In the genomic region with DNA sequence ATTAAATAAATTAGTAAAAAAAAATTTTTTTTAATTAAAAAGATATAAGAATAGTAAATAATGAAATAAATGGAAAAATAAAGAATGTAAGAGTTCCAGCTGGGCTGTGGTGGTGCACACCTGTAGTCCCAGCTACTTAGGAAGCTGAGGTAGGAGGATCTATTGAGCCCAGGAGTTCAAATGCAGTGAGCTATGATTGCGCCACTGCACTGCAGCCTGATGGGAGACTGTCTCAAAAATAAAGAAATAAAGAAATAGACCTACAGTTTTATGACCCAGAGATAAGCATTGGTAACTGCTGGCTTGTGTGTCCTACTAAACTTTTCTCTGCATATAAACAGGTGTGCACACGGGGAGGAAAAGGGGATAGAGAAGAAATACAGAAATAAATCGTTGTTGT, we compare ENCODE assay signal across 9 cellular contexts. TPM values are rescaled to one million over a fixed set of nuclear protein-coding genes. Genes with fewer than 3 reads are reported as not detected.
DNase-seq lines count a peak whose midpoint lies in the region; ATAC-seq and TF ChIP-seq lines count a peak whose summit lies in the region.
"Had no signal": no experiment of that assay in that cellular context is flagged by ENCODE, and none has a peak within 500 bp of the region (broad histone marks: within the 10 kb centered on the region; RNA-seq: fewer than 3 reads in every experiment).

No MANE protein-coding gene starts in this region.

- H3K27me3 Mint-ChIP-seq in Caco-2 (ENCODE audit: insufficient read depth, unreplicated experiment), result no peaks in the 10 kb centered on the region
- H3K27me3 Mint-ChIP-seq in dendritic cell treated with granulocyte-macrophage colony-stimulating factor and Interleukin-4, amounts not matched to agents 40 ng/mL and 50 ng/mL, for 4 days, result peaks cover 42% of the 10 kb centered on the region

- H3K27ac ChIP-seq in neutrophil, result peak overlapping the region; percentile 72

- peaks cover 3% of the 10 kb centered on the region for H3K36me3 Mint-ChIP-seq in Caco-2 (ENCODE audit: insufficient read depth, unreplicated experiment)
- peaks cover 6% of the 10 kb centered on the region for H3K36me3 Mint-ChIP-seq in dendritic cell treated with granulocyte-macrophage colony-stimulating factor and Interleukin-4, amounts not matched to agents 40 ng/mL and 50 ng/mL, for 4 days (ENCODE audit: low read depth)

- peak overlapping the region; percentile 80 for H3K4me3 Mint-ChIP-seq in Caco-2 (ENCODE audit: unreplicated experiment)
- H3K4me3 Mint-ChIP-seq in dendritic cell treated with granulocyte-macrophage colony-stimulating factor and Interleukin-4, amounts not matched to agents 40 ng/mL and 50 ng/mL, for 4 days, result peak overlapping the region; percentile 71

- CTCF ChIA-PET in Caco-2 (lab: Charles Lee), result interaction anchor here (0.6 to 3.6 kb wide), 23 partner anchors 9 to 466 kb away, joined by 3 to 57 read pairs (median 5); a partner anchor contains a TSS

- no peaks in the 10 kb centered on the region; the same call in 1 of the 2 replicates for H3K27me3 ChIP-seq in Caco-2 (replicated peaks; ENCODE audit: control insufficient read depth, insufficient read depth, low read length)
- H3K27me3 ChIP-seq in neutrophil, result no peaks in the 10 kb centered on the region

- intact Hi-C loops in Caco-2 (cut with micrococcal nuclease; ENCODE audit: unreplicated experiment), result loop anchor here (5.0 to 10.0 kb wide), 2 partner anchors 148 to 465 kb away; no protein-coding TSS in a partner anchor
- intact Hi-C loops in dendritic cell treated with granulocyte-macrophage colony-stimulating factor and Interleukin-4, amounts not matched to agents 40 ng/mL and 50 ng/mL, for 4 days (cut with micrococcal nuclease), result loop anchor here (2.0 kb wide), 1 partner anchor 42 kb away; a partner anchor contains a TSS

- H3K27ac Mint-ChIP-seq in Caco-2 (ENCODE audit: unreplicated experiment), result peak overlapping the region; percentile 46
- peak overlapping the region; percentile 81 for H3K27ac Mint-ChIP-seq in dendritic cell treated with granulocyte-macrophage colony-stimulating factor and Interleukin-4, amounts not matched to agents 40 ng/mL and 50 ng/mL, for 4 days

- TF ChIP-seq POLR2A in NB4 (IDR thresholded peaks at IDR 0.05; ENCODE audit: extremely low read depth, insufficient read length), result no peak

- H3K4me3 ChIP-seq in Caco-2 (ENCODE audit: low read depth, low read length) (peak overlapping the region; percentile 46), NB4 (ENCODE audit: low read depth, low read length) (peak overlapping the region; percentile 63), neutrophil (ENCODE audit: low read depth in 1 of 2, low read length in 1 of 2) (peak overlapping the region; percentile 36 to 54)

- BruUV-seq in Caco-2 (replicated peaks; lab: Mats Ljungman, UMichigan), result no TSS peak

- H3K9me3 Mint-ChIP-seq in Caco-2 (ENCODE audit: unreplicated experiment), result no peaks in the 10 kb centered on the region
- H3K9me3 Mint-ChIP-seq in dendritic cell treated with granulocyte-macrophage colony-stimulating factor and Interleukin-4, amounts not matched to agents 40 ng/mL and 50 ng/mL, for 4 days, result peaks cover 8% of the 10 kb centered on the region

- TF ChIP-seq CTCF in Caco-2 (IDR thresholded peaks at IDR 0.05; ENCODE audit: insufficient read depth in 1 of 2, low read depth in 1 of 2, low read length in 1 of 2, severe bottlenecking in 1 of 2, unreplicated experiment in 1 of 2) (no peak), NB4 (IDR thresholded peaks at IDR 0.05; ENCODE audit: low read depth, low read length) (no peak), neutrophil (IDR thresholded peaks at IDR 0.05) (no peak)

- peaks cover 19% of the 10 kb centered on the region for H3K4me1 Mint-ChIP-seq in Caco-2 (ENCODE audit: low read depth, unreplicated experiment)
- H3K4me1 Mint-ChIP-seq in dendritic cell treated with granulocyte-macrophage colony-stimulating factor and Interleukin-4, amounts not matched to agents 40 ng/mL and 50 ng/mL, for 4 days (ENCODE audit: low read depth), result peaks cover 45% of the 10 kb centered on the region

- ATAC-seq in GM18519 (IDR thresholded peaks at IDR 0.05; ENCODE audit: low FRiP score, unreplicated experiment), result no peak
- ATAC-seq in HG03460 (IDR thresholded peaks at IDR 0.05; ENCODE audit: unreplicated experiment), result no peak
- no peak for ATAC-seq in HG03095 (IDR thresholded peaks at IDR 0.05; ENCODE audit: unreplicated experiment)

- H3K4me1 ChIP-seq in Caco-2, result peaks cover 16% of the 10 kb centered on the region
- H3K4me1 ChIP-seq in neutrophil (ENCODE audit: control insufficient read depth in 1 of 2, insufficient read depth in 1 of 2, low read depth in 1 of 2, low read length in 1 of 2), result peaks cover 11 to 15% of the 10 kb centered on the region in 2 experiments

- no peaks in the 10 kb centered on the region for H3K36me3 ChIP-seq in Caco-2 (ENCODE audit: control insufficient read depth, insufficient read depth, low read length)
- no peaks in the 10 kb centered on the region for H3K36me3 ChIP-seq in neutrophil

- no peaks in the 10 kb centered on the region for H3K9me3 ChIP-seq in Caco-2
- H3K9me3 ChIP-seq in neutrophil, result no peaks in the 10 kb centered on the region

- POLR2A ChIA-PET in Caco-2 (lab: Charles Lee), result interaction anchor here (1.1 kb wide), 1 partner anchor 42 kb away, joined by 15 read pairs; a partner anchor contains a TSS

- DNase-seq in Caco-2, result no peak
- peak; percentile 75 for DNase-seq in NB4 (ENCODE audit: low read depth)
- DNase-seq in midbrain (lab: John Stamatoyannopoulos, UW), result no peak
- DNase-seq: NCI-H2081 treated with DMSO at 0.1 percent for 48 hours had no signal

RNA-seq across cellular contexts. Expression of a gene that starts 7.8 kb away (rescaled TPM):
- 37.7 and 44.4 TPM in 2 replicates for total RNA-seq in Caco-2 (2022)

RNA-seq across cellular contexts. Expression of a gene that starts 28.3 kb away (rescaled TPM):
- total RNA-seq in Caco-2 (2022), result 0.35 and 0.68 TPM in 2 replicates

RNA-seq across cellular contexts. Expression of a gene that starts 41.7 kb away (rescaled TPM):
- total RNA-seq in Caco-2 (2022), result 141 and 146 TPM in 2 replicates

RNA-seq across cellular contexts. Expression of a gene that starts 46.2 kb away (rescaled TPM):
- 0.48 and 0.81 TPM in 2 replicates for total RNA-seq in Caco-2 (2022)

RNA-seq across cellular contexts. Expression of a gene that starts 52.8 kb away (rescaled TPM):
- 0.53 and 1.1 TPM in 2 replicates for total RNA-seq in Caco-2 (2022)
